Comparison of ENCODE assay signal across 10 cellular contexts in genomic region chr17:41088760-41089352, GRCh38. TPM values are rescaled to one million over a fixed set of nuclear protein-coding genes. Genes with fewer than 3 reads are reported as not detected.
"Had no signal": no experiment of that assay in that cellular context is flagged by ENCODE, and none has a peak within 500 bp of the region (broad histone marks: within the 10 kb centered on the region; RNA-seq: fewer than 3 reads in every experiment).

No MANE protein-coding gene starts in this region.

RNA-seq across cellular contexts. Expression of gene KRTAP4-7, which starts 4.9 kb away (rescaled TPM):
- polyA plus RNA-seq: esophagus; fibroblast of lung; foreskin keratinocyte; heart left ventricle; hepatocyte; immature natural killer cell; liver; lung; mammary epithelial cell; naive thymus-derived CD8-positive, alpha-beta T cell had no signal

RNA-seq across cellular contexts. Expression of gene KRTAP4-8, which starts 9.1 kb away (rescaled TPM):
- polyA plus RNA-seq: esophagus; fibroblast of lung; foreskin keratinocyte; heart left ventricle; hepatocyte; immature natural killer cell; liver; lung; mammary epithelial cell; naive thymus-derived CD8-positive, alpha-beta T cell had no signal

RNA-seq across cellular contexts. Expression of gene KRTAP4-16, which starts 13.2 kb away (rescaled TPM):
- polyA plus RNA-seq: esophagus; fibroblast of lung; foreskin keratinocyte; heart left ventricle; hepatocyte; immature natural killer cell; liver; lung; mammary epithelial cell; naive thymus-derived CD8-positive, alpha-beta T cell had no signal

RNA-seq across cellular contexts. Expression of gene KRTAP4-9, which starts 16.3 kb away (rescaled TPM):
- polyA plus RNA-seq: esophagus; fibroblast of lung; foreskin keratinocyte; heart left ventricle; hepatocyte; immature natural killer cell; liver; lung; mammary epithelial cell; naive thymus-derived CD8-positive, alpha-beta T cell had no signal

RNA-seq across cellular contexts. Expression of gene KRTAP2-4, which starts 23.2 kb away (rescaled TPM):
- polyA plus RNA-seq: esophagus; fibroblast of lung; foreskin keratinocyte; heart left ventricle; hepatocyte; immature natural killer cell; liver; lung; mammary epithelial cell; naive thymus-derived CD8-positive, alpha-beta T cell had no signal
